1 cellular context compared by ENCODE assay signal in the genomic region with DNA sequence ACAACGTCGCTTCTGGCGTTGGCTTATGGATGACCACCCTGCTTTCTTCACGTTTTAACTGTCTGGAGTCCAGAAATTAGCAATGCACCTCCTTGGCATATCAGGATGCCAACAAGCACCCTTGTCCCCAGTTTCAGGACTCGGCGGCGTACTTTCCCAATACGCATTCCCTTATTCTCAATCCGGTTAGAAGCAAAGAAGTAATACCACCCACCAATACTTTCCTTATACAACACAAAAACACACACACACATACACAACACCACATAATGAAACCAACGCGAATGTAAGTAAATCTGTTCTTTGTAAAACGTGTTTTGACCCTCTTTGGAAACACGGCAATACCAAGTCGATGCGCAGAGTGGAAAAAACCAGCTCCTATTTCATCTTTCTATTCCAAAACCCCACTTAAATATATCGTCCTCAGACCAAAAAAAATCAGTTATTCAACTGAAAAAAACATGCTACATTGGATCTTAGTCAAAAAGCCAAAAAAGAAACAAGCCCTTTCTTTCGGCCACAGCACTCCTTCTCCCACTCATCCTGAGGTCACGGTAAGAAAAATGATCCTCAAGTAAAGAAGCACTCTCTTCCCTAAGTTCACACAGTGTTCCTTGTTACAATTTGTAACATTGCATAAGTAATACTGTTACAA.
A peak's percentile ranks its signal among the peaks of the same experiment; 100 is the strongest.
TF ChIP-seq lines count a peak whose summit lies in the region.

No MANE protein-coding gene starts in this region.

TF ChIP-seq in GM12878, 131 proteins besides CTCF, POLR2A, EP300 and RAD21 (continued from another document):
- no peak for TF ChIP-seq CHD2 (IDR thresholded peaks at IDR 0.05; ENCODE audit: borderline replicate concordance, low read depth, low read length)
- TF ChIP-seq, protein P1, sequence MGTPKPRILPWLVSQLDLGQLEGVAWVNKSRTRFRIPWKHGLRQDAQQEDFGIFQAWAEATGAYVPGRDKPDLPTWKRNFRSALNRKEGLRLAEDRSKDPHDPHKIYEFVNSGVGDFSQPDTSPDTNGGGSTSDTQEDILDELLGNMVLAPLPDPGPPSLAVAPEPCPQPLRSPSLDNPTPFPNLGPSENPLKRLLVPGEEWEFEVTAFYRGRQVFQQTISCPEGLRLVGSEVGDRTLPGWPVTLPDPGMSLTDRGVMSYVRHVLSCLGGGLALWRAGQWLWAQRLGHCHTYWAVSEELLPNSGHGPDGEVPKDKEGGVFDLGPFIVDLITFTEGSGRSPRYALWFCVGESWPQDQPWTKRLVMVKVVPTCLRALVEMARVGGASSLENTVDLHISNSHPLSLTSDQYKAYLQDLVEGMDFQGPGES (IDR thresholded peaks at IDR 0.05), result no peak
- TF ChIP-seq HDAC2 (IDR thresholded peaks at IDR 0.05), result no peak
- TF ChIP-seq FOS (IDR thresholded peaks at IDR 0.05; ENCODE audit: borderline replicate concordance, extremely low read depth, insufficient read length), result no peak
- peak; percentile 96 for TF ChIP-seq ZNF24 (IDR thresholded peaks at IDR 0.05)
- TF ChIP-seq HCFC1 (IDR thresholded peaks at IDR 0.05; ENCODE audit: low read length), result peak; percentile 62; the same call in 1 of the 2 replicates
- peak; percentile 77 for TF ChIP-seq IKZF2 (IDR thresholded peaks at IDR 0.05)
- peak; percentile 98; the same call in 1 of the 2 replicates for TF ChIP-seq CBX5 (IDR thresholded peaks at IDR 0.05; ENCODE audit: low read depth)
- peak; percentile 17; the same call in 1 of the 2 replicates for TF ChIP-seq NR2C1 (IDR thresholded peaks at IDR 0.05)
- no peak for TF ChIP-seq ZNF217 (IDR thresholded peaks at IDR 0.05)
- TF ChIP-seq JUNB (IDR thresholded peaks at IDR 0.05), result peak; percentile 68
- TF ChIP-seq MEF2A (IDR thresholded peaks at IDR 0.05; ENCODE audit: insufficient read depth, low read depth, low read length), result peak; percentile 95
- TF ChIP-seq PAX5 (IDR thresholded peaks at IDR 0.05; ENCODE audit: borderline replicate concordance, low read depth, low read length), result peak; percentile 15; the same call in 1 of the 2 replicates
- peak; percentile 95 for TF ChIP-seq ZNF207 (IDR thresholded peaks at IDR 0.05; ENCODE audit: borderline replicate concordance)
- TF ChIP-seq, protein P2, sequence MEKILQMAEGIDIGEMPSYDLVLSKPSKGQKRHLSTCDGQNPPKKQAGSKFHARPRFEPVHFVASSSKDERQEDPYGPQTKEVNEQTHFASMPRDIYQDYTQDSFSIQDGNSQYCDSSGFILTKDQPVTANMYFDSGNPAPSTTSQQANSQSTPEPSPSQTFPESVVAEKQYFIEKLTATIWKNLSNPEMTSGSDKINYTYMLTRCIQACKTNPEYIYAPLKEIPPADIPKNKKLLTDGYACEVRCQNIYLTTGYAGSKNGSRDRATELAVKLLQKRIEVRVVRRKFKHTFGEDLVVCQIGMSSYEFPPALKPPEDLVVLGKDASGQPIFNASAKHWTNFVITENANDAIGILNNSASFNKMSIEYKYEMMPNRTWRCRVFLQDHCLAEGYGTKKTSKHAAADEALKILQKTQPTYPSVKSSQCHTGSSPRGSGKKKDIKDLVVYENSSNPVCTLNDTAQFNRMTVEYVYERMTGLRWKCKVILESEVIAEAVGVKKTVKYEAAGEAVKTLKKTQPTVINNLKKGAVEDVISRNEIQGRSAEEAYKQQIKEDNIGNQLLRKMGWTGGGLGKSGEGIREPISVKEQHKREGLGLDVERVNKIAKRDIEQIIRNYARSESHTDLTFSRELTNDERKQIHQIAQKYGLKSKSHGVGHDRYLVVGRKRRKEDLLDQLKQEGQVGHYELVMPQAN (conservative IDR thresholded peaks at IDR 0.05), result no peak; the same call in 1 of the 2 replicates
- TF ChIP-seq SMAD1 (IDR thresholded peaks at IDR 0.05; ENCODE audit: low read depth, partially characterized antibody), result peak; percentile 100
- peak; percentile 97 for TF ChIP-seq NFIC (IDR thresholded peaks at IDR 0.05; ENCODE audit: low read depth, low read length)
